Comparison of ENCODE assay signal across 12 cellular contexts in the genomic region with DNA sequence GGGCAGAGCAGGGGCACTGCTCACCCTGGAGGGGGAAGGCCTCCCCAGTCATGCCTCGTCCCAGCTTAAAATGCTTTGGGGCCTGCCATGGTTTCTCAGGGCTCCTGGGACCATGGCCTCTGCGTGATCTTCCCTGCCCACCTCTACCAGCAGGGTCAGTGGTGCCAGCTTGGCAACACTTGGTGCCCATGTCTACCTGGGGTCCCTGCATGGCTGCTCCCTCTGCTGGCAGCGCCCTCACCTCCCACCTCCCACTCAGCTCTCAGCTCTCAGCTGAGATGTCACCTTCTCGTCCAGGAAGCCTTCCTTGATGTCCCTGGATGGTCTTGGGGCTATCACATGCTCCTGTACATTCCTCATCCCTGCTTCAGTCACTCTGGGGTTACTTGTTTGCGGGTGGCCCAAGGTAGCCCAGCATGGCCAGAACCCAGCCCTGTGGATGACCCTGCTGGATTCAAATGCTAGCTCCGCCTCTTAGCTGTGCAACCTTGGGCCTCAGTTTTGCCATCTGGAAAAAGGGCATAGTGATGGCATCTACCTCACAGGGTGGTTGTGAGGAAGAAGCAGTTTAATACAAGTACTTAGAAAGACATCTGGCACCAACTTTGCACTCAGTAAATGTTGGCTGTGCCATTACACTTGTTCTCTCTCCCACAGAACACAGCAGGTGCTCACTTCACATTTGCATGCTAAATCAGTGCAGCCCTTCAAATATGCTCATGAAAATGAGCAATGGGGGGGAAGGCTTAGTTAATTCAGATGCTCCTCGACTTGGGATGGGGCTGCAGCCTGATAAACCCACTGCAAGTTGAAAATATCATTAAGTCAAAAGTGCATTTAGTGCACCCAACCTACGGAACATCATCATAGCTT. TPM values are rescaled to one million over a fixed set of nuclear protein-coding genes. Genes with fewer than 3 reads are reported as not detected.
DNase-seq lines count a peak whose midpoint lies in the region; ATAC-seq and TF ChIP-seq lines count a peak whose summit lies in the region.
"Had no signal": no experiment of that assay in that cellular context is flagged by ENCODE, and none has a peak within 500 bp of the region (broad histone marks: within the 10 kb centered on the region; RNA-seq: fewer than 3 reads in every experiment).

No MANE protein-coding gene starts in this region.

- peaks cover 0 to 29% (median 0%) of the 10 kb centered on the region in 7 donors for H3K27me3 ChIP-seq in spleen (replicated peaks in 1 of 7)

- peak overlapping the region in 5 of 8 donors; percentile 28 to 80 (median 43) for H3K27ac ChIP-seq in spleen

- 78 to 88% (median 84%) methylated on average over 7 to 8 of the region's 8 CpGs for WGBS in spleen, 5 donors

- DNase-seq in activated T-cell treated with anti-CD3 and anti-CD28 coated beads, Interleukin-2, amount 50 U/mL, for 48 hours, result peak; percentile 35 to 53
- no peak for DNase-seq in activated T-cell treated with anti-CD3 and anti-CD28 coated beads, Interleukin-2, amount 50 U/mL, for 1 hour
- DNase-seq in HFF-Myc (ENCODE audit: extremely low read depth, low read depth), result no peak
- DNase-seq in cardiac fibroblast (ENCODE audit: low read depth in 2 of 2), result no peak
- no peak for DNase-seq in spleen
- no peak for DNase-seq in superior temporal gyrus (ENCODE audit: extremely low spot score)
- DNase-seq in NCI-H1694 (lab: John Stamatoyannopoulos, UW), result no peak
- DNase-seq: glutamatergic neuron, NCI-H146, OCI-M1, retina had no signal

- peaks cover 0 to 52% (median 18%) of the 10 kb centered on the region in 6 donors for H3K4me1 ChIP-seq in spleen

- no peak overlapping the region for H3K4me3 ChIP-seq in HFF-Myc (replicated peaks; ENCODE audit: low read depth, low read length)
- H3K4me3 ChIP-seq in cardiac fibroblast (replicated peaks in 1 of 2; ENCODE audit: low read depth in 2 of 2, low read length in 2 of 2), result no peak overlapping the region
- no peak overlapping the region for H3K4me3 ChIP-seq in spleen

- no peaks in the 10 kb centered on the region for H3K9me3 ChIP-seq in spleen

- TF ChIP-seq CTCF in HFF-Myc (IDR thresholded peaks at IDR 0.05; ENCODE audit: low read depth, low read length, missing control alignments) (peak; percentile 25), cardiac fibroblast (IDR thresholded peaks at IDR 0.05; ENCODE audit: low read depth, low read length) (peak; percentile 6), spleen (IDR thresholded peaks at IDR 0.05 in 8 of 11, conservative IDR thresholded peaks at IDR 0.05 in 3 of 11) (peak in 1 of 11 experiments; percentile 8)

- no peak for ATAC-seq in HG02763 (IDR thresholded peaks at IDR 0.05; ENCODE audit: unreplicated experiment)

- TF ChIP-seq POLR2A in spleen (IDR thresholded peaks at IDR 0.05), result no peak

- intact Hi-C loops in spleen (cut with DNase I; ENCODE audit: low total_unique reads), result no loop called here

- no peaks in the 10 kb centered on the region for H3K36me3 ChIP-seq in spleen

RNA-seq across cellular contexts. Expression of gene PTPN1, which starts 53.5 kb away (rescaled TPM):
- total RNA-seq in spleen, result 10 to 100 TPM; 60.3 to 84.9 (median 73.5) TPM
- polyA plus RNA-seq in spleen, result 10 to 100 TPM; 20.5 to 42.1 (median 25.0) TPM

Comparison
In these comparisons a context has a peak if more than half of its experiments do, and no peak if none do; other contexts are left out.
1. DNase-seq: peak in activated T-cell treated with anti-CD3 and anti-CD28 coated beads, Interleukin-2, amount 50 U/mL, for 48 hours (2 of 2); none in activated T-cell treated with anti-CD3 and anti-CD28 coated beads, Interleukin-2, amount 50 U/mL, for 1 hour (single experiment), HFF-Myc (single experiment), cardiac fibroblast (0 of 2), spleen (single experiment), superior temporal gyrus (single experiment) and NCI-H1694 (single experiment).